10 cellular contexts compared by ENCODE assay signal in the genomic region with DNA sequence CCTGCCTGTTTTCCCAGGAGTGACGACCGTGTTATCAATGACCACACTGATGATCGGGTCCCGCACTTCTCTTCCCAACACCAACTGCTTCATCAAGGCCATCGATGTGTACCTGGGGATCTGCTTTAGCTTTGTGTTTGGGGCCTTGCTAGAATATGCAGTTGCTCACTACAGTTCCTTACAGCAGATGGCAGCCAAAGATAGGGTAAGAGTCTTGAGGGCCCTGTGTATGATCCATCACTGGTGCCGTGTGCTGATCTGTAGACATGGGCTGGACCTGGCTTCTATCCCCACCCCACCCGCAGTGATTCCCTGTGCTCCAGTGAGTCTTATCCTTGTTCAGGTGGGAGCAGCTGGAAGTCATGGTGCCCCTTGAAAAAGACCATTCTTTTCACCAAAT. TPM values are rescaled to one million over a fixed set of nuclear protein-coding genes. Genes with fewer than 3 reads are reported as not detected.
DNase-seq lines count a peak whose midpoint lies in the region; ATAC-seq, FAIRE-seq and TF ChIP-seq lines count a peak whose summit lies in the region.
"Had no signal": no experiment of that assay in that cellular context is flagged by ENCODE, and none has a peak within 500 bp of the region (broad histone marks: within the 10 kb centered on the region; RNA-seq: fewer than 3 reads in every experiment).

No MANE protein-coding gene starts in this region.

- DNase-seq in NCI-H2171 treated with DMSO at 0.1 percent for 48 hours (lab: John Stamatoyannopoulos, UW) (peak; percentile 19), NCI-H2171 (lab: John Stamatoyannopoulos, UW) (no peak), NCI-H345 (lab: John Stamatoyannopoulos, UW) (peak; percentile 57), endothelial cell (ENCODE audit: low spot score) (peak; percentile 11), pancreas (peak in 3 of 6 donors; percentile 12 to 43 (median 33)), ecto neural progenitor cell (ENCODE audit: low spot score) (no peak), H54 (ENCODE audit: insufficient read length, low spot score) (no peak)

- H3K4me3 ChIP-seq in pancreas: no peak overlapping the region
- H3K4me3 ChIP-seq: BLaER1 treated with 17β-estradiol and CSF1 and Interleukin-3, amounts not matched to agents 10 nM and 100 nM had no signal

- no peak overlapping the region for H3K27ac Mint-ChIP-seq in endothelial cell (ENCODE audit: unreplicated experiment)

- no peaks in the 10 kb centered on the region for H3K9me3 ChIP-seq in pancreas
- H3K9me3 ChIP-seq: BLaER1 treated with 17β-estradiol and CSF1 and Interleukin-3, amounts not matched to agents 10 nM and 100 nM had no signal

- H3K9me3 Mint-ChIP-seq in endothelial cell (ENCODE audit: unreplicated experiment): no peaks in the 10 kb centered on the region

- 34 to 37% methylated on average over 7 of the region's 7 CpGs for WGBS in pancreas, 2 donors

- H3K4me1 Mint-ChIP-seq in endothelial cell (ENCODE audit: unreplicated experiment): peaks cover 10% of the 10 kb centered on the region

- H3K27me3 Mint-ChIP-seq in endothelial cell (ENCODE audit: unreplicated experiment): no peaks in the 10 kb centered on the region

- no peak for TF ChIP-seq CTCF in endothelial cell (IDR thresholded peaks at IDR 0.05; ENCODE audit: unreplicated experiment)
- peak in 2 of 4 donors; percentile 15 to 18 for TF ChIP-seq CTCF in pancreas (IDR thresholded peaks at IDR 0.05)

- no peaks in the 10 kb centered on the region for H3K4me1 ChIP-seq in pancreas

- peak; percentile 72 to 97 (median 87) for ATAC-seq in pancreas
- no peak for ATAC-seq in activated CD4-positive, CD25-positive, alpha-beta regulatory T cell treated with anti-CD3 and anti-CD28 coated beads, Interleukin-2, amount 50 U/mL, for 24 hours

- no peak overlapping the region for H3K27ac ChIP-seq in pancreas
- H3K27ac ChIP-seq: BLaER1 treated with 17β-estradiol and CSF1 and Interleukin-3, amounts not matched to agents 10 nM and 100 nM had no signal

- H3K36me3 Mint-ChIP-seq in endothelial cell (ENCODE audit: low read depth, unreplicated experiment): no peaks in the 10 kb centered on the region

- H3K27me3 ChIP-seq in pancreas: peaks cover 0 to 5% (median 1%) of the 10 kb centered on the region in 4 donors
- H3K27me3 ChIP-seq: BLaER1 treated with 17β-estradiol and CSF1 and Interleukin-3, amounts not matched to agents 10 nM and 100 nM had no signal

- H3K36me3 ChIP-seq in pancreas: no peaks in the 10 kb centered on the region
- H3K36me3 ChIP-seq: BLaER1 treated with 17β-estradiol and CSF1 and Interleukin-3, amounts not matched to agents 10 nM and 100 nM had no signal

- no peak for TF ChIP-seq POLR2A in H54 (IDR thresholded peaks at IDR 0.05; ENCODE audit: low read depth, low read length)

- FAIRE-seq in pancreas (lab: Jason Lieb, UNC) (no peak), H54 (lab: Jason Lieb, UNC) (no peak)
- FAIRE-seq: TTC549 had no signal

- intact Hi-C loops in pancreas (cut with DNase I): no loop called here

- H3K4me3 Mint-ChIP-seq in endothelial cell (ENCODE audit: unreplicated experiment): no peak overlapping the region

RNA-seq across cellular contexts. Expression of a gene that starts 26.0 kb away (rescaled TPM):
- total RNA-seq in endothelial cell (ENCODE audit: unreplicated experiment) (23.5 TPM), pancreas (1 to 10 TPM in 1 of 6 donors, under 1 TPM in 4, not detected in 1; 0.16 to 4.0 (median 0.26) TPM)
- polyA plus RNA-seq in pancreas: under 1 TPM; 0.07 to 0.15 TPM

RNA-seq across cellular contexts. Expression of a gene that starts 52.3 kb away (rescaled TPM):
- 22.7 TPM for total RNA-seq in endothelial cell (ENCODE audit: unreplicated experiment)
- 10 to 100 TPM in 3 of 6 donors, 1 to 10 TPM in 3; 5.8 to 11.3 (median 9.8) TPM for total RNA-seq in pancreas
- 1 to 10 TPM; 3.5 to 4.6 TPM for polyA plus RNA-seq in pancreas

Comparison
In these comparisons a context has a peak if more than half of its experiments do, and no peak if none do; other contexts are left out.
1. DNase-seq: peak in NCI-H2171 treated with DMSO at 0.1 percent for 48 hours (single experiment), NCI-H345 (single experiment) and endothelial cell (single experiment); none in NCI-H2171 (single experiment), ecto neural progenitor cell (single experiment) and H54 (single experiment).
2. ATAC-seq: peak in pancreas (4 of 4); none in activated CD4-positive, CD25-positive, alpha-beta regulatory T cell treated with anti-CD3 and anti-CD28 coated beads, Interleukin-2, amount 50 U/mL, for 24 hours (0 of 2).